ENCODE assay signal across 7 cellular contexts in the genomic region with DNA sequence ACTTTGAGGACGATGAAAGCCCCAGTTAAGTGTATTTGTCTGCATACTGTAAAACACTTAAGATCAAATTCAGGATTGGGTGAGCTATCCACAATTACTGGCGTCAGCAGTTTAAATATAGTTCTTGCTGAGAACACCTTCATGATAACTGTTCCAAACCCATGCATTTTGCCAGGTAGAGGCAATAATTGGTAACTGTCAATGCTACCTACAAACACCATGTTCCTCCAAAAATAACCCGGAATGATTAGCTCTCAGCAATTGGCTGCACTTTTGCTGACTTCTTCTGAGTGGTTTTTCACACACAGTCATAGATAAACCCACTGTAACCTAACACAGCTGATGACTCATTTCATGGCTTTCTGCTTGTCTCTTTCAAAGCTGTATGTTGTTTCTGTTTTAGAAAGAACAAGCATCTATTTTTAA.
DNase-seq lines count a peak whose midpoint lies in the region; ATAC-seq and TF ChIP-seq lines count a peak whose summit lies in the region.

No MANE protein-coding gene starts in this region.

- peak; percentile 100 for ATAC-seq in GM18505 (IDR thresholded peaks at IDR 0.05; ENCODE audit: unreplicated experiment)
- ATAC-seq in GM21737 (IDR thresholded peaks at IDR 0.05; ENCODE audit: unreplicated experiment) = peak; percentile 97

- peak; percentile 28 for DNase-seq in KBM-7
- DNase-seq in brain pericyte (ENCODE audit: low read depth, low spot score) = peak; percentile 27
- peak; percentile 81 for DNase-seq in non-pigmented ciliary epithelial cell (ENCODE audit: low read depth)
- DNase-seq in activated effector memory CD4-positive, alpha-beta T cell treated with anti-CD3 and anti-CD28 coated beads, Interleukin-2, amount 50 U/mL, for 16 hours = no peak
- no peak for DNase-seq in LoVo (ENCODE audit: low spot score)

- no peak for TF ChIP-seq POLR2A in GM18505 (IDR thresholded peaks at IDR 0.05; ENCODE audit: borderline replicate concordance, extremely low read depth, insufficient read depth, insufficient read length)

- in situ Hi-C loops in KBM-7 (cut with MboI; ENCODE audit: low pct_unique_long_range_greater_than_20kb, low sequenced_read_pairs) = no loop called here

Comparison
In these comparisons a context has a peak if more than half of its experiments do, and no peak if none do; other contexts are left out.
1. DNase-seq: peak in KBM-7 (single experiment), brain pericyte (single experiment) and non-pigmented ciliary epithelial cell (single experiment); none in activated effector memory CD4-positive, alpha-beta T cell treated with anti-CD3 and anti-CD28 coated beads, Interleukin-2, amount 50 U/mL, for 16 hours (single experiment) and LoVo (single experiment).